ENCODE assay signal across 5 cellular contexts in the genomic region with DNA sequence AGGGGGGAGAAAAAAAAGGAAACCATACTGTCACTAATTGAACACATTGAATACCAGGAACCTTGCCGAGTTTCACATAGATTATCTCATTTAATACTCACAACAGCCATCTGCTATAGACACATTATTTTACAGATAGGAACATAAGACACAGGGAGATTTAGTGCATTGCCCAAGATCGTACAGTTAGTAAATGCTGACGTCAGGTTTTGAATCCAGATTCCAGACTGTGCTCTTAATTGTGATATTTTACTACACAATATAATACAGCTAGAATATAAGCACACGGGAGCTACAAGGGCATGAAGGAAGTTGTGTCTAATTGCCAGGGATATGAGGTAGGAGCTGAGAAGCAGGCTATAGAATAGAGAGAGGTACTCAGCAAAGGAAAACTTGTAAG.
TF ChIP-seq lines count a peak whose summit lies in the region.

No MANE protein-coding gene starts in this region.

TF ChIP-seq in HepG2, 621 proteins besides CTCF, POLR2A, EP300 and RAD21:
- TF ChIP-seq ZNF24 (IDR thresholded peaks at IDR 0.05) = no peak
- TF ChIP-seq CREB1 (IDR thresholded peaks at IDR 0.05) = 0 out of 2 replicates have a peak, but pooled peaks have one; percentile 12
- no peak for TF ChIP-seq CREB1 (CRISPR knock-in tag; IDR thresholded peaks at IDR 0.05)
- TF ChIP-seq MAFF (IDR thresholded peaks at IDR 0.05; ENCODE audit: low read depth, low read length) = peak; percentile 78
- TF ChIP-seq MAFK (conservative IDR thresholded peaks at IDR 0.05 in 1 of 2, IDR thresholded peaks at IDR 0.05 in 1 of 2; ENCODE audit: low read length in 2 of 2) = peak; percentile 78 to 92

TF ChIP-seq in A549, 52 proteins besides CTCF, POLR2A, EP300 and RAD21:
- no peak for TF ChIP-seq TFCP2L1 (CRISPR knock-in tag; IDR thresholded peaks at IDR 0.05)
- peak; percentile 76 for TF ChIP-seq MAFK (IDR thresholded peaks at IDR 0.05; ENCODE audit: partially characterized antibody)

TF ChIP-seq in IMR-90, 13 proteins besides CTCF, POLR2A, EP300 and RAD21:
- TF ChIP-seq MAFK (IDR thresholded peaks at IDR 0.05; ENCODE audit: low read depth, low read length) (peak; percentile 74), MXI1 (IDR thresholded peaks at IDR 0.05; ENCODE audit: borderline replicate concordance, low read depth, low read length) (no peak)

TF ChIP-seq in K562, 482 proteins besides CTCF, POLR2A, EP300 and RAD21 (continues in another document):
- TF ChIP-seq MAFK (IDR thresholded peaks at IDR 0.05; ENCODE audit: low read length) (peak; percentile 57; the same call in 1 of the 2 replicates), ZBTB7A (IDR thresholded peaks at IDR 0.05; ENCODE audit: borderline replicate concordance, control insufficient read depth, low read depth, low read length) (no peak), PPARD (CRISPR knock-in tag; IDR thresholded peaks at IDR 0.05) (no peak), ZC3H4 (CRISPR knock-in tag; IDR thresholded peaks at IDR 0.05; ENCODE audit: borderline replicate concordance) (no peak), TEAD1 (CRISPR knock-in tag; IDR thresholded peaks at IDR 0.05) (no peak), HDAC6 (IDR thresholded peaks at IDR 0.05; ENCODE audit: low read depth, low read length) (no peak), MAFF (IDR thresholded peaks at IDR 0.05; ENCODE audit: low read length) (peak; percentile 54), ZC3H8 (IDR thresholded peaks at IDR 0.05) (no peak), ZBTB17 (CRISPR knock-in tag; IDR thresholded peaks at IDR 0.05) (no peak), ZNF316 (IDR thresholded peaks at IDR 0.05) (peak; percentile 53; the same call in 1 of the 2 replicates), ZNF785 (CRISPR knock-in tag; IDR thresholded peaks at IDR 0.05) (no peak), MAZ (CRISPR knock-in tag; conservative IDR thresholded peaks at IDR 0.05 in 1 of 2, IDR thresholded peaks at IDR 0.05 in 1 of 2) (no peak), GTF2E2 (tag; IDR thresholded peaks at IDR 0.05) (no peak), FOXP1 (CRISPR knock-in tag; IDR thresholded peaks at IDR 0.05) (no peak)
- TF ChIP-seq, protein P1, sequence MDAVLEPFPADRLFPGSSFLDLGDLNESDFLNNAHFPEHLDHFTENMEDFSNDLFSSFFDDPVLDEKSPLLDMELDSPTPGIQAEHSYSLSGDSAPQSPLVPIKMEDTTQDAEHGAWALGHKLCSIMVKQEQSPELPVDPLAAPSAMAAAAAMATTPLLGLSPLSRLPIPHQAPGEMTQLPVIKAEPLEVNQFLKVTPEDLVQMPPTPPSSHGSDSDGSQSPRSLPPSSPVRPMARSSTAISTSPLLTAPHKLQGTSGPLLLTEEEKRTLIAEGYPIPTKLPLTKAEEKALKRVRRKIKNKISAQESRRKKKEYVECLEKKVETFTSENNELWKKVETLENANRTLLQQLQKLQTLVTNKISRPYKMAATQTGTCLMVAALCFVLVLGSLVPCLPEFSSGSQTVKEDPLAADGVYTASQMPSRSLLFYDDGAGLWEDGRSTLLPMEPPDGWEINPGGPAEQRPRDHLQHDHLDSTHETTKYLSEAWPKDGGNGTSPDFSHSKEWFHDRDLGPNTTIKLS (IDR thresholded peaks at IDR 0.05; ENCODE audit: borderline replicate concordance, low read depth) = no peak
- TF ChIP-seq, protein P2, sequence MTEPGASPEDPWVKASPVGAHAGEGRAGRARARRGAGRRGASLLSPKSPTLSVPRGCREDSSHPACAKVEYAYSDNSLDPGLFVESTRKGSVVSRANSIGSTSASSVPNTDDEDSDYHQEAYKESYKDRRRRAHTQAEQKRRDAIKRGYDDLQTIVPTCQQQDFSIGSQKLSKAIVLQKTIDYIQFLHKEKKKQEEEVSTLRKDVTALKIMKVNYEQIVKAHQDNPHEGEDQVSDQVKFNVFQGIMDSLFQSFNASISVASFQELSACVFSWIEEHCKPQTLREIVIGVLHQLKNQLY (CRISPR knock-in tag; conservative IDR thresholded peaks at IDR 0.05) = no peak
- TF ChIP-seq, protein P3, sequence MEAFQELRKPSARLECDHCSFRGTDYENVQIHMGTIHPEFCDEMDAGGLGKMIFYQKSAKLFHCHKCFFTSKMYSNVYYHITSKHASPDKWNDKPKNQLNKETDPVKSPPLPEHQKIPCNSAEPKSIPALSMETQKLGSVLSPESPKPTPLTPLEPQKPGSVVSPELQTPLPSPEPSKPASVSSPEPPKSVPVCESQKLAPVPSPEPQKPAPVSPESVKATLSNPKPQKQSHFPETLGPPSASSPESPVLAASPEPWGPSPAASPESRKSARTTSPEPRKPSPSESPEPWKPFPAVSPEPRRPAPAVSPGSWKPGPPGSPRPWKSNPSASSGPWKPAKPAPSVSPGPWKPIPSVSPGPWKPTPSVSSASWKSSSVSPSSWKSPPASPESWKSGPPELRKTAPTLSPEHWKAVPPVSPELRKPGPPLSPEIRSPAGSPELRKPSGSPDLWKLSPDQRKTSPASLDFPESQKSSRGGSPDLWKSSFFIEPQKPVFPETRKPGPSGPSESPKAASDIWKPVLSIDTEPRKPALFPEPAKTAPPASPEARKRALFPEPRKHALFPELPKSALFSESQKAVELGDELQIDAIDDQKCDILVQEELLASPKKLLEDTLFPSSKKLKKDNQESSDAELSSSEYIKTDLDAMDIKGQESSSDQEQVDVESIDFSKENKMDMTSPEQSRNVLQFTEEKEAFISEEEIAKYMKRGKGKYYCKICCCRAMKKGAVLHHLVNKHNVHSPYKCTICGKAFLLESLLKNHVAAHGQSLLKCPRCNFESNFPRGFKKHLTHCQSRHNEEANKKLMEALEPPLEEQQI (IDR thresholded peaks at IDR 0.05) = no peak
- TF ChIP-seq, protein P4, sequence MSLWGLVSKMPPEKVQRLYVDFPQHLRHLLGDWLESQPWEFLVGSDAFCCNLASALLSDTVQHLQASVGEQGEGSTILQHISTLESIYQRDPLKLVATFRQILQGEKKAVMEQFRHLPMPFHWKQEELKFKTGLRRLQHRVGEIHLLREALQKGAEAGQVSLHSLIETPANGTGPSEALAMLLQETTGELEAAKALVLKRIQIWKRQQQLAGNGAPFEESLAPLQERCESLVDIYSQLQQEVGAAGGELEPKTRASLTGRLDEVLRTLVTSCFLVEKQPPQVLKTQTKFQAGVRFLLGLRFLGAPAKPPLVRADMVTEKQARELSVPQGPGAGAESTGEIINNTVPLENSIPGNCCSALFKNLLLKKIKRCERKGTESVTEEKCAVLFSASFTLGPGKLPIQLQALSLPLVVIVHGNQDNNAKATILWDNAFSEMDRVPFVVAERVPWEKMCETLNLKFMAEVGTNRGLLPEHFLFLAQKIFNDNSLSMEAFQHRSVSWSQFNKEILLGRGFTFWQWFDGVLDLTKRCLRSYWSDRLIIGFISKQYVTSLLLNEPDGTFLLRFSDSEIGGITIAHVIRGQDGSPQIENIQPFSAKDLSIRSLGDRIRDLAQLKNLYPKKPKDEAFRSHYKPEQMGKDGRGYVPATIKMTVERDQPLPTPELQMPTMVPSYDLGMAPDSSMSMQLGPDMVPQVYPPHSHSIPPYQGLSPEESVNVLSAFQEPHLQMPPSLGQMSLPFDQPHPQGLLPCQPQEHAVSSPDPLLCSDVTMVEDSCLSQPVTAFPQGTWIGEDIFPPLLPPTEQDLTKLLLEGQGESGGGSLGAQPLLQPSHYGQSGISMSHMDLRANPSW (CRISPR knock-in tag; IDR thresholded peaks at IDR 0.05) = no peak
- TF ChIP-seq, protein P5, sequence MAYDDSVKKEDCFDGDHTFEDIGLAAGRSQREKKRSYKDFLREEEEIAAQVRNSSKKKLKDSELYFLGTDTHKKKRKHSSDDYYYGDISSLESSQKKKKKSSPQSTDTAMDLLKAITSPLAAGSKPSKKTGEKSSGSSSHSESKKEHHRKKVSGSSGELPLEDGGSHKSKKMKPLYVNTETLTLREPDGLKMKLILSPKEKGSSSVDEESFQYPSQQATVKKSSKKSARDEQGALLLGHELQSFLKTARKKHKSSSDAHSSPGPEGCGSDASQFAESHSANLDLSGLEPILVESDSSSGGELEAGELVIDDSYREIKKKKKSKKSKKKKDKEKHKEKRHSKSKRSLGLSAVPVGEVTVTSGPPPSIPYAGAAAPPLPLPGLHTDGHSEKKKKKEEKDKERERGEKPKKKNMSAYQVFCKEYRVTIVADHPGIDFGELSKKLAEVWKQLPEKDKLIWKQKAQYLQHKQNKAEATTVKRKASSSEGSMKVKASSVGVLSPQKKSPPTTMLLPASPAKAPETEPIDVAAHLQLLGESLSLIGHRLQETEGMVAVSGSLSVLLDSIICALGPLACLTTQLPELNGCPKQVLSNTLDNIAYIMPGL (CRISPR knock-in tag; IDR thresholded peaks at IDR 0.05) = no peak

TF ChIP-seq in WTC11, 78 proteins besides CTCF, POLR2A, EP300 and RAD21:
- TF ChIP-seq, protein P6, sequence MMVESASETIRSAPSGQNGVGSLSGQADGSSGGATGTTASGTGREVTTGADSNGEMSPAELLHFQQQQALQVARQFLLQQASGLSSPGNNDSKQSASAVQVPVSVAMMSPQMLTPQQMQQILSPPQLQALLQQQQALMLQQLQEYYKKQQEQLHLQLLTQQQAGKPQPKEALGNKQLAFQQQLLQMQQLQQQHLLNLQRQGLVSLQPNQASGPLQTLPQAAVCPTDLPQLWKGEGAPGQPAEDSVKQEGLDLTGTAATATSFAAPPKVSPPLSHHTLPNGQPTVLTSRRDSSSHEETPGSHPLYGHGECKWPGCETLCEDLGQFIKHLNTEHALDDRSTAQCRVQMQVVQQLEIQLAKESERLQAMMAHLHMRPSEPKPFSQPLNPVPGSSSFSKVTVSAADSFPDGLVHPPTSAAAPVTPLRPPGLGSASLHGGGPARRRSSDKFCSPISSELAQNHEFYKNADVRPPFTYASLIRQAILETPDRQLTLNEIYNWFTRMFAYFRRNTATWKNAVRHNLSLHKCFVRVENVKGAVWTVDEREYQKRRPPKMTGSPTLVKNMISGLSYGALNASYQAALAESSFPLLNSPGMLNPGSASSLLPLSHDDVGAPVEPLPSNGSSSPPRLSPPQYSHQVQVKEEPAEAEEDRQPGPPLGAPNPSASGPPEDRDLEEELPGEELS (CRISPR knock-in tag; IDR thresholded peaks at IDR 0.05) = no peak
- TF ChIP-seq, protein P7, sequence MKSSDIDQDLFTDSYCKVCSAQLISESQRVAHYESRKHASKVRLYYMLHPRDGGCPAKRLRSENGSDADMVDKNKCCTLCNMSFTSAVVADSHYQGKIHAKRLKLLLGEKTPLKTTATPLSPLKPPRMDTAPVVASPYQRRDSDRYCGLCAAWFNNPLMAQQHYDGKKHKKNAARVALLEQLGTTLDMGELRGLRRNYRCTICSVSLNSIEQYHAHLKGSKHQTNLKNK (CRISPR knock-in tag; IDR thresholded peaks at IDR 0.05) = no peak
- no peak for TF ChIP-seq EMX1 (CRISPR knock-in tag; IDR thresholded peaks at IDR 0.05)
- TF ChIP-seq, protein P8, sequence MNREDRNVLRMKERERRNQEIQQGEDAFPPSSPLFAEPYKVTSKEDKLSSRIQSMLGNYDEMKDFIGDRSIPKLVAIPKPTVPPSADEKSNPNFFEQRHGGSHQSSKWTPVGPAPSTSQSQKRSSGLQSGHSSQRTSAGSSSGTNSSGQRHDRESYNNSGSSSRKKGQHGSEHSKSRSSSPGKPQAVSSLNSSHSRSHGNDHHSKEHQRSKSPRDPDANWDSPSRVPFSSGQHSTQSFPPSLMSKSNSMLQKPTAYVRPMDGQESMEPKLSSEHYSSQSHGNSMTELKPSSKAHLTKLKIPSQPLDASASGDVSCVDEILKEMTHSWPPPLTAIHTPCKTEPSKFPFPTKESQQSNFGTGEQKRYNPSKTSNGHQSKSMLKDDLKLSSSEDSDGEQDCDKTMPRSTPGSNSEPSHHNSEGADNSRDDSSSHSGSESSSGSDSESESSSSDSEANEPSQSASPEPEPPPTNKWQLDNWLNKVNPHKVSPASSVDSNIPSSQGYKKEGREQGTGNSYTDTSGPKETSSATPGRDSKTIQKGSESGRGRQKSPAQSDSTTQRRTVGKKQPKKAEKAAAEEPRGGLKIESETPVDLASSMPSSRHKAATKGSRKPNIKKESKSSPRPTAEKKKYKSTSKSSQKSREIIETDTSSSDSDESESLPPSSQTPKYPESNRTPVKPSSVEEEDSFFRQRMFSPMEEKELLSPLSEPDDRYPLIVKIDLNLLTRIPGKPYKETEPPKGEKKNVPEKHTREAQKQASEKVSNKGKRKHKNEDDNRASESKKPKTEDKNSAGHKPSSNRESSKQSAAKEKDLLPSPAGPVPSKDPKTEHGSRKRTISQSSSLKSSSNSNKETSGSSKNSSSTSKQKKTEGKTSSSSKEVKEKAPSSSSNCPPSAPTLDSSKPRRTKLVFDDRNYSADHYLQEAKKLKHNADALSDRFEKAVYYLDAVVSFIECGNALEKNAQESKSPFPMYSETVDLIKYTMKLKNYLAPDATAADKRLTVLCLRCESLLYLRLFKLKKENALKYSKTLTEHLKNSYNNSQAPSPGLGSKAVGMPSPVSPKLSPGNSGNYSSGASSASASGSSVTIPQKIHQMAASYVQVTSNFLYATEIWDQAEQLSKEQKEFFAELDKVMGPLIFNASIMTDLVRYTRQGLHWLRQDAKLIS (CRISPR knock-in tag; IDR thresholded peaks at IDR 0.05; ENCODE audit: borderline replicate concordance) = no peak
TF ChIP-seq in WTC11: peak in this region for 0.
